12 cellular contexts compared by ENCODE assay signal in the genomic region with DNA sequence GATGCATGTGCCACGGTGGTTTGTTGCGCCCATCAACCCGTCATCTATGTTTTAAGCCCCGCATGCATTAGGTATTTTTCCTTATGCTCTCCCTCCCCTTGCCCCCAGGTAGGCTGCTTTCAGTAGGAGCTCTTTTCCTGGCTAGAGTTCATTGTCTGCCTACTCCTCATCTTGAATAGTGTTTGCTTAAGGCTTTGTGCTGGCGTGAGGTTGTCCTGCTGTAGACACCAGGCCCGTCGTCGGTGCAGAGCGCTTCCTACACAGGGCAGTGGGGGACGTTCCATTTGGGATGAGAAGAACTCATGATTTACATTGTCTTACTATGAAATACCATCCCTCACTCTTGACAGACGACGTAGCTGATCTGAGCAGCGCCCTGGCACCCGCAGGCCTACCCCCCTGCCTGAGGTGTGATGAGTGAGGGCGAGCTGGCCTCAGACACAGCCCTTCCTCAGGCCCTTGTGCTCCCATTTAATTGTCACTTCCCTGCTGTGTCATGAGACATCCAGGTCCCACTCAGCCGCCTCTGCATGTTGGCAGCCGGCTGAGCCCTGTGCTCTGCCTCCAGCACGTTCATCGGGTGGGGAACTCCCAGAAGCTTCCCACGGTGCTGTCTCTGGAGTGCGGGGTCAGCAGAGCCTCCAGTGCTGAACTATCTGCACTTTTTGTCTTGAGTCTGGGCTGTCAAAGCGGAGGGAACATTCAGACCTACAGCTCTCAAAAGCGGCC.
DNase-seq lines count a peak whose midpoint lies in the region; ATAC-seq and TF ChIP-seq lines count a peak whose summit lies in the region.
"Had no signal": no experiment of that assay in that cellular context is flagged by ENCODE, and none has a peak within 500 bp of the region (broad histone marks: within the 10 kb centered on the region; RNA-seq: fewer than 3 reads in every experiment).

No MANE protein-coding gene starts in this region.

- H3K27me3 ChIP-seq in brain microvascular endothelial cell (replicated peaks) (no peaks in the 10 kb centered on the region), liver (ENCODE audit: control insufficient read depth in 4 of 4, insufficient read depth in 4 of 4, low read length in 3 of 4) (no peaks in the 10 kb centered on the region), aorta (ENCODE audit: control insufficient read depth in 1 of 2, insufficient read depth in 2 of 2, low read length in 1 of 2) (no peaks in the 10 kb centered on the region)
- H3K27me3 ChIP-seq: hepatocyte had no signal

- intact Hi-C loops in aorta (cut with DNase I): no loop called here

- no peak overlapping the region for H3K9ac ChIP-seq in liver (ENCODE audit: low read depth in 1 of 2, low read length in 2 of 2)

- WGBS in liver: 89% methylated on average over 23 of the region's 23 CpGs
- WGBS in aorta, 2 donors: 87 to 88% methylated on average over 23 of the region's 23 CpGs

- no peaks in the 10 kb centered on the region for H3K9me3 Mint-ChIP-seq in activated naive CD4-positive, alpha-beta T cell treated with anti-CD3 and anti-CD28 coated beads, Interleukin-2, amount 50 U/mL, for 72 hours
- H3K9me3 Mint-ChIP-seq in activated naive CD4-positive, alpha-beta T cell treated with anti-CD3 and anti-CD28 coated beads, Interleukin-2, amount 10 ng/mL, durations not matched to agents 7 days and 5 days: no peaks in the 10 kb centered on the region

- in situ Hi-C loops in brain microvascular endothelial cell (cut with HindIII; ENCODE audit: low pct_ligation_motif_present, low sequenced_read_pairs): no loop called here

- H3K27ac ChIP-seq in brain microvascular endothelial cell (no peak overlapping the region), liver (ENCODE audit: low read depth in 1 of 2, low read length in 2 of 2) (no peak overlapping the region), aorta (ENCODE audit: low read depth in 1 of 2, low read length in 2 of 2) (no peak overlapping the region)
- H3K27ac ChIP-seq: hepatocyte had no signal

- no peak for ATAC-seq in activated naive CD4-positive, alpha-beta T cell treated with anti-CD3 and anti-CD28 coated beads, Interleukin-2, amount 50 U/mL, for 72 hours
- ATAC-seq in aorta (ENCODE audit: low FRiP score) (no peak), HG03442 (IDR thresholded peaks at IDR 0.05; ENCODE audit: unreplicated experiment) (no peak)

- H3K27me3 Mint-ChIP-seq in activated naive CD4-positive, alpha-beta T cell treated with anti-CD3 and anti-CD28 coated beads, Interleukin-2, amount 10 ng/mL, durations not matched to agents 7 days and 5 days: no peaks in the 10 kb centered on the region

- no peaks in the 10 kb centered on the region for H3K4me1 ChIP-seq in liver (ENCODE audit: control insufficient read depth in 4 of 4, insufficient read depth in 4 of 4, low read length in 3 of 4)
- no peaks in the 10 kb centered on the region for H3K4me1 ChIP-seq in aorta (ENCODE audit: control insufficient read depth in 1 of 2, insufficient read depth in 2 of 2, low read length in 2 of 2)

- H3K27ac Mint-ChIP-seq in activated naive CD4-positive, alpha-beta T cell treated with anti-CD3 and anti-CD28 coated beads, Interleukin-2, amount 50 U/mL, for 72 hours: peak overlapping the region; percentile 30 to 42
- H3K27ac Mint-ChIP-seq in activated naive CD4-positive, alpha-beta T cell treated with anti-CD3 and anti-CD28 coated beads, Interleukin-2, amount 10 ng/mL, durations not matched to agents 7 days and 5 days: no peak overlapping the region

- H3K4me3 ChIP-seq in brain microvascular endothelial cell (ENCODE audit: low read depth, low read length) (no peak overlapping the region), liver (ENCODE audit: low read depth in 1 of 3, low read length in 3 of 3) (no peak overlapping the region), aorta (ENCODE audit: low read length in 2 of 2) (no peak overlapping the region)
- H3K4me3 ChIP-seq: hepatocyte had no signal

- H3K9me3 ChIP-seq in liver (ENCODE audit: control insufficient read depth in 4 of 4, low read length in 3 of 4): no peaks in the 10 kb centered on the region
- H3K9me3 ChIP-seq in aorta (ENCODE audit: control insufficient read depth, low read length): no peaks in the 10 kb centered on the region

- TF ChIP-seq CTCF in brain microvascular endothelial cell (IDR thresholded peaks at IDR 0.05; ENCODE audit: low read depth, low read length, missing control alignments) (no peak), liver (IDR thresholded peaks at IDR 0.05; ENCODE audit: low read depth, low read length, missing input control) (no peak)

- CTCF ChIA-PET in activated naive CD4-positive, alpha-beta T cell treated with anti-CD3 and anti-CD28 coated beads, Interleukin-2, amount 10 ng/mL, durations not matched to agents 7 days and 5 days (lab: Charles Lee): interaction anchor here (1.4 kb wide), 1 partner anchor 119 kb away, joined by 4 read pairs; no protein-coding TSS in a partner anchor

- no peak overlapping the region for H3K4me3 Mint-ChIP-seq in activated naive CD4-positive, alpha-beta T cell treated with anti-CD3 and anti-CD28 coated beads, Interleukin-2, amount 10 ng/mL, durations not matched to agents 7 days and 5 days

- no peak for TF ChIP-seq RAD21 in liver (IDR thresholded peaks at IDR 0.05)

- DNase-seq in activated naive CD4-positive, alpha-beta T cell treated with anti-CD3 and anti-CD28 coated beads, Interleukin-2, amount 50 U/mL, for 72 hours (ENCODE audit: low spot score in 2 of 2): no peak
- no peak for DNase-seq in activated naive CD4-positive, alpha-beta T cell treated with anti-CD3 and anti-CD28 coated beads, Interleukin-2, amount 10 ng/mL, durations not matched to agents 7 days and 5 days
- peak; percentile 18 for DNase-seq in brain microvascular endothelial cell
- DNase-seq in aorta: peak; percentile 24 to 47
- no peak for DNase-seq in SIG-M5 (lab: John Stamatoyannopoulos, UW)
- no peak for DNase-seq in activated naive CD4-positive, alpha-beta T cell treated with anti-CD3 and anti-CD28 coated beads, Interleukin-2, amount 50 U/mL, for 16 hours
- DNase-seq: activated T-cell treated with anti-CD3 and anti-CD28 coated beads for 4 hours, GDM1, MV-4-11 had no signal

- H3K4me1 Mint-ChIP-seq in activated naive CD4-positive, alpha-beta T cell treated with anti-CD3 and anti-CD28 coated beads, Interleukin-2, amount 10 ng/mL, durations not matched to agents 7 days and 5 days: no peaks in the 10 kb centered on the region

- no peaks in the 10 kb centered on the region for H3K36me3 Mint-ChIP-seq in activated naive CD4-positive, alpha-beta T cell treated with anti-CD3 and anti-CD28 coated beads, Interleukin-2, amount 50 U/mL, for 72 hours
- no peaks in the 10 kb centered on the region for H3K36me3 Mint-ChIP-seq in activated naive CD4-positive, alpha-beta T cell treated with anti-CD3 and anti-CD28 coated beads, Interleukin-2, amount 10 ng/mL, durations not matched to agents 7 days and 5 days

- H3K36me3 ChIP-seq in brain microvascular endothelial cell (replicated peaks) (no peaks in the 10 kb centered on the region), liver (ENCODE audit: control insufficient read depth in 4 of 4, insufficient read depth in 3 of 4, low read depth in 1 of 4, low read length in 3 of 4) (peaks cover 0 to 6% (median 3%) of the 10 kb centered on the region in 4 donors), aorta (ENCODE audit: control insufficient read depth in 1 of 2, insufficient read depth in 2 of 2, low read length in 1 of 2) (no peaks in the 10 kb centered on the region)

TF ChIP-seq in liver, 16 proteins besides CTCF, POLR2A, EP300 and RAD21:
- TF ChIP-seq NR2F2 (IDR thresholded peaks at IDR 0.05): peak; percentile 42
- TF ChIP-seq EGR1 (IDR thresholded peaks at IDR 0.05; ENCODE audit: low read depth in 2 of 2): no peak

Comparison
In these comparisons a context has a peak if more than half of its experiments do, and no peak if none do; other contexts are left out.
1. DNase-seq: peak in brain microvascular endothelial cell (single experiment) and aorta (2 of 2); none in activated naive CD4-positive, alpha-beta T cell treated with anti-CD3 and anti-CD28 coated beads, Interleukin-2, amount 50 U/mL, for 72 hours (0 of 2), activated naive CD4-positive, alpha-beta T cell treated with anti-CD3 and anti-CD28 coated beads, Interleukin-2, amount 10 ng/mL, durations not matched to agents 7 days and 5 days (single experiment), SIG-M5 (single experiment) and activated naive CD4-positive, alpha-beta T cell treated with anti-CD3 and anti-CD28 coated beads, Interleukin-2, amount 50 U/mL, for 16 hours (single experiment).